29 cellular contexts compared by ENCODE assay signal in the genomic region with DNA sequence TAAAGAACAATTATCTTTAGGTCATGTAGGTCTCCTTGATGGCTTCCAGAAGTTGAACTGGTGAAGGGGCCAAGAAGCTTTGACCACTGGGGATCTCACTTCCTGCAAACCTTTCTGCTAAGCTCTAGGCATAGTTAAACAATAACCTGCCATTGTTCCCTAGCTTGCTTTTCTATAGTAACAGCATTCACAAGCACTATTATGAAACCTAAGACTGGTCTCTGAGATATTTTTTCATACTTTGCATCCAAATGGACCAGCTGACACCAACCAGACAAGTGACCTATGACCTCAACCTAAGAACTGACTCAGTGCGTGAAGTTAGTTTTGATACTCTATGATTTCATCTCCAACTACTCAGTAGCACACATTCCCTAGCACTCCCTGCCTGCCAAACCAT.
DNase-seq lines count a peak whose midpoint lies in the region; ATAC-seq, FAIRE-seq and TF ChIP-seq lines count a peak whose summit lies in the region.
"Had no signal": no experiment of that assay in that cellular context is flagged by ENCODE, and none has a peak within 500 bp of the region (broad histone marks: within the 10 kb centered on the region; RNA-seq: fewer than 3 reads in every experiment).

No MANE protein-coding gene starts in this region.

- no peak for TF ChIP-seq POLR2A in GM12892 (IDR thresholded peaks at IDR 0.05; ENCODE audit: low read depth, low read length)

- no peak for FAIRE-seq in GM12892 (lab: Jason Lieb, UNC)
- FAIRE-seq: islet of Langerhans, RCC 7860 had no signal

- DNase-seq in COLO668 (lab: John Stamatoyannopoulos, UW; ENCODE audit: unreplicated experiment) (peak; percentile 12), dermis blood vessel endothelial cell (peak; percentile 32), NCI-H2029 (lab: John Stamatoyannopoulos, UW) (no peak), GM12892 (ENCODE audit: insufficient read length) (no peak), cerebellar cortex (ENCODE audit: low spot score) (no peak)
- DNase-seq: 8988T; activated CD4-positive, alpha-beta memory T cell treated with anti-CD3 and anti-CD28 coated beads, Interleukin-2, amount 10 ng/mL, durations not matched to agents 7 days and 5 days; activated effector memory CD4-positive, alpha-beta T cell treated with Interleukin-2 at 50 U/mL for 16 hours; activated naive CD8-positive, alpha-beta T cell treated with anti-CD3 and anti-CD28 coated beads for 36 hours; CD8-positive, alpha-beta T cell; cerebellar nuclear complex; DMS79; erythroblast; gastrocnemius medialis; hypothalamus; KBM-7; left ventricle myocardium superior; MV-4-11; naive thymus-derived CD8-positive, alpha-beta T cell; NCI-H524 treated with DMSO at 0.1 percent for 48 hours; retina; stimulated activated CD4-positive, alpha-beta T cell treated with anti-CD3 and anti-CD28 coated beads, Interleukin-4, amount 100 ng/mL, for 24 hours; stimulated activated naive CD4-positive, alpha-beta T cell; T-helper 1 cell had no signal

- ATAC-seq in GM19043 (IDR thresholded peaks at IDR 0.05; ENCODE audit: low read depth, unreplicated experiment), result peak; percentile 86
- peak; percentile 91 for ATAC-seq in HG03354 (IDR thresholded peaks at IDR 0.05; ENCODE audit: poor library complexity, severe bottlenecking, unreplicated experiment)
- no peak for ATAC-seq in HG02588 (IDR thresholded peaks at IDR 0.05; ENCODE audit: unreplicated experiment)
- ATAC-seq: CD8-positive, alpha-beta T cell; gastrocnemius medialis; left ventricle myocardium superior; naive thymus-derived CD8-positive, alpha-beta T cell had no signal

Comparison
In these comparisons a context has a peak if more than half of its experiments do, and no peak if none do; other contexts are left out.
1. DNase-seq: peak in COLO668 (single experiment) and dermis blood vessel endothelial cell (single experiment); none in NCI-H2029 (single experiment), GM12892 (single experiment) and cerebellar cortex (single experiment).